Comparison of ENCODE assay signal across 2 cellular contexts in the genomic region with DNA sequence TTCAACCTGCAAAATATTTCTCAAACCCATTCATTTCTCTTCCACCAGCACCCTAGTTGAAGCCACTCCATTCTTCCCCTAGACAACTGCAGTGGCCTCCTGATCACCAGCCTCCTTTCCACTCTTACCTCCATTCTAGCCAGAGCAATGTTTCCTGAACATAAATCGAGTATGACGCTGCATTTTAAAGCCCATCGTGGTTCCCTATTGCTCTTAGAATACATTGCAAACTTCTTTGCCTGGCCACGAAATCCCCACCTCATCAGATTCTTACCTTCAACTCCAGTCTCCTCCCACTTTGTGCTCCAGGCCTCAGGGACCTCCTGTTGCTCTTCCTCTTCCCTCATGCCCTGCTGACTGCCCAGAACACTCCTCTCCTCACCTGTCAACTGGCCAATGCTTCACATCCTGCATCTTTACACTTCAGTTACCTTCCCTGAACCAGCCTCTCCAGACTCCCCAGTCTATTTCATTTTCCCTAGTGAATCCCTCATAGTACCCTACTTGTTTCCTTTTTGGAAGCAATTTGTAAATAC.
TF ChIP-seq lines count a peak whose summit lies in the region.

No MANE protein-coding gene starts in this region.

TF ChIP-seq in GM23338, 12 proteins besides CTCF, POLR2A, EP300 and RAD21 (continued from another document):
- TF ChIP-seq, protein P1, sequence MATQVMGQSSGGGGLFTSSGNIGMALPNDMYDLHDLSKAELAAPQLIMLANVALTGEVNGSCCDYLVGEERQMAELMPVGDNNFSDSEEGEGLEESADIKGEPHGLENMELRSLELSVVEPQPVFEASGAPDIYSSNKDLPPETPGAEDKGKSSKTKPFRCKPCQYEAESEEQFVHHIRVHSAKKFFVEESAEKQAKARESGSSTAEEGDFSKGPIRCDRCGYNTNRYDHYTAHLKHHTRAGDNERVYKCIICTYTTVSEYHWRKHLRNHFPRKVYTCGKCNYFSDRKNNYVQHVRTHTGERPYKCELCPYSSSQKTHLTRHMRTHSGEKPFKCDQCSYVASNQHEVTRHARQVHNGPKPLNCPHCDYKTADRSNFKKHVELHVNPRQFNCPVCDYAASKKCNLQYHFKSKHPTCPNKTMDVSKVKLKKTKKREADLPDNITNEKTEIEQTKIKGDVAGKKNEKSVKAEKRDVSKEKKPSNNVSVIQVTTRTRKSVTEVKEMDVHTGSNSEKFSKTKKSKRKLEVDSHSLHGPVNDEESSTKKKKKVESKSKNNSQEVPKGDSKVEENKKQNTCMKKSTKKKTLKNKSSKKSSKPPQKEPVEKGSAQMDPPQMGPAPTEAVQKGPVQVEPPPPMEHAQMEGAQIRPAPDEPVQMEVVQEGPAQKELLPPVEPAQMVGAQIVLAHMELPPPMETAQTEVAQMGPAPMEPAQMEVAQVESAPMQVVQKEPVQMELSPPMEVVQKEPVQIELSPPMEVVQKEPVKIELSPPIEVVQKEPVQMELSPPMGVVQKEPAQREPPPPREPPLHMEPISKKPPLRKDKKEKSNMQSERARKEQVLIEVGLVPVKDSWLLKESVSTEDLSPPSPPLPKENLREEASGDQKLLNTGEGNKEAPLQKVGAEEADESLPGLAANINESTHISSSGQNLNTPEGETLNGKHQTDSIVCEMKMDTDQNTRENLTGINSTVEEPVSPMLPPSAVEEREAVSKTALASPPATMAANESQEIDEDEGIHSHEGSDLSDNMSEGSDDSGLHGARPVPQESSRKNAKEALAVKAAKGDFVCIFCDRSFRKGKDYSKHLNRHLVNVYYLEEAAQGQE (IDR thresholded peaks at IDR 0.05; ENCODE audit: unreplicated experiment): no peak
- TF ChIP-seq STAT1 (IDR thresholded peaks at IDR 0.05; ENCODE audit: unreplicated experiment): no peak

TF ChIP-seq in WTC11, 78 proteins besides CTCF, POLR2A, EP300 and RAD21 (continued from another document):
- TF ChIP-seq, protein P2, sequence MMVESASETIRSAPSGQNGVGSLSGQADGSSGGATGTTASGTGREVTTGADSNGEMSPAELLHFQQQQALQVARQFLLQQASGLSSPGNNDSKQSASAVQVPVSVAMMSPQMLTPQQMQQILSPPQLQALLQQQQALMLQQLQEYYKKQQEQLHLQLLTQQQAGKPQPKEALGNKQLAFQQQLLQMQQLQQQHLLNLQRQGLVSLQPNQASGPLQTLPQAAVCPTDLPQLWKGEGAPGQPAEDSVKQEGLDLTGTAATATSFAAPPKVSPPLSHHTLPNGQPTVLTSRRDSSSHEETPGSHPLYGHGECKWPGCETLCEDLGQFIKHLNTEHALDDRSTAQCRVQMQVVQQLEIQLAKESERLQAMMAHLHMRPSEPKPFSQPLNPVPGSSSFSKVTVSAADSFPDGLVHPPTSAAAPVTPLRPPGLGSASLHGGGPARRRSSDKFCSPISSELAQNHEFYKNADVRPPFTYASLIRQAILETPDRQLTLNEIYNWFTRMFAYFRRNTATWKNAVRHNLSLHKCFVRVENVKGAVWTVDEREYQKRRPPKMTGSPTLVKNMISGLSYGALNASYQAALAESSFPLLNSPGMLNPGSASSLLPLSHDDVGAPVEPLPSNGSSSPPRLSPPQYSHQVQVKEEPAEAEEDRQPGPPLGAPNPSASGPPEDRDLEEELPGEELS (CRISPR knock-in tag; IDR thresholded peaks at IDR 0.05): no peak
- TF ChIP-seq ZNF138 (CRISPR knock-in tag; conservative IDR thresholded peaks at IDR 0.05) (no peak), TEAD4 (CRISPR knock-in tag; IDR thresholded peaks at IDR 0.05) (no peak), TEAD1 (CRISPR knock-in tag; IDR thresholded peaks at IDR 0.05) (no peak), NR3C1 (CRISPR knock-in tag; conservative IDR thresholded peaks at IDR 0.05; ENCODE audit: low read depth) (no peak), NR2C2 (CRISPR knock-in tag; IDR thresholded peaks at IDR 0.05) (no peak), ZNF671 (CRISPR knock-in tag; IDR thresholded peaks at IDR 0.05) (no peak), TP53 (CRISPR knock-in tag; IDR thresholded peaks at IDR 0.05) (no peak), OVOL2 (CRISPR knock-in tag; IDR thresholded peaks at IDR 0.05; ENCODE audit: borderline replicate concordance) (no peak)
- TF ChIP-seq, protein P3, sequence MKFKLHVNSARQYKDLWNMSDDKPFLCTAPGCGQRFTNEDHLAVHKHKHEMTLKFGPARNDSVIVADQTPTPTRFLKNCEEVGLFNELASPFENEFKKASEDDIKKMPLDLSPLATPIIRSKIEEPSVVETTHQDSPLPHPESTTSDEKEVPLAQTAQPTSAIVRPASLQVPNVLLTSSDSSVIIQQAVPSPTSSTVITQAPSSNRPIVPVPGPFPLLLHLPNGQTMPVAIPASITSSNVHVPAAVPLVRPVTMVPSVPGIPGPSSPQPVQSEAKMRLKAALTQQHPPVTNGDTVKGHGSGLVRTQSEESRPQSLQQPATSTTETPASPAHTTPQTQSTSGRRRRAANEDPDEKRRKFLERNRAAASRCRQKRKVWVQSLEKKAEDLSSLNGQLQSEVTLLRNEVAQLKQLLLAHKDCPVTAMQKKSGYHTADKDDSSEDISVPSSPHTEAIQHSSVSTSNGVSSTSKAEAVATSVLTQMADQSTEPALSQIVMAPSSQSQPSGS (CRISPR knock-in tag; IDR thresholded peaks at IDR 0.05; ENCODE audit: borderline replicate concordance, low read depth): no peak
- TF ChIP-seq, protein P4, sequence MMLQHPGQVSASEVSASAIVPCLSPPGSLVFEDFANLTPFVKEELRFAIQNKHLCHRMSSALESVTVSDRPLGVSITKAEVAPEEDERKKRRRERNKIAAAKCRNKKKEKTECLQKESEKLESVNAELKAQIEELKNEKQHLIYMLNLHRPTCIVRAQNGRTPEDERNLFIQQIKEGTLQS (CRISPR knock-in tag; conservative IDR thresholded peaks at IDR 0.05): no peak
